ENCODE assay signal across 13 cellular contexts in genomic region chr3:25423780-25424179, GRCh38. TPM values are rescaled to one million over a fixed set of nuclear protein-coding genes. Genes with fewer than 3 reads are reported as not detected.
DNase-seq lines count a peak whose midpoint lies in the region; ATAC-seq and TF ChIP-seq lines count a peak whose summit lies in the region.
"Had no signal": no experiment of that assay in that cellular context is flagged by ENCODE, and none has a peak within 500 bp of the region (broad histone marks: within the 10 kb centered on the region; RNA-seq: fewer than 3 reads in every experiment).

No MANE protein-coding gene starts in this region.

- peak; percentile 29 for DNase-seq in A172 (ENCODE audit: low spot score)
- DNase-seq in kidney glomerular epithelial cell (lab: John Stamatoyannopoulos, UW), result peak; percentile 36
- no peak for DNase-seq in NAMALWA (ENCODE audit: low spot score)
- no peak for DNase-seq in WERI-Rb-1
- DNase-seq: cerebellar nuclear complex, heart right ventricle, mucosa of descending colon, NCI-H1694 had no signal

- no peak overlapping the region for H3K27ac ChIP-seq in WERI-Rb-1
- H3K27ac ChIP-seq: heart right ventricle had no signal

- no peaks in the 10 kb centered on the region for H3K36me3 ChIP-seq in WERI-Rb-1
- H3K36me3 ChIP-seq: heart right ventricle had no signal

- no peaks in the 10 kb centered on the region for H3K27me3 ChIP-seq in WERI-Rb-1 (ENCODE audit: insufficient read depth, low read depth, severe bottlenecking)

- no peak for TF ChIP-seq CTCF in brain (conservative IDR thresholded peaks at IDR 0.05)
- TF ChIP-seq CTCF in WERI-Rb-1 (IDR thresholded peaks at IDR 0.05; ENCODE audit: low read depth, low read length), result no peak

- H3K36me3 Mint-ChIP-seq in brain, result no peaks in the 10 kb centered on the region

- peak overlapping the region in 2 of 5 experiments; percentile 45 to 73 for H3K4me3 Mint-ChIP-seq in brain
- H3K4me3 Mint-ChIP-seq: stimulated activated naive CD8-positive, alpha-beta T cell treated with anti-CD3 and anti-CD28 coated beads, Interleukin-15, Interleukin-2, amounts not matched to agents 100 ng/mL and 50 ng/mL, for 24 hours had no signal

- H3K9me3 Mint-ChIP-seq in brain, result peaks cover 0 to 3% (median 0%) of the 10 kb centered on the region in 5 experiments
- H3K9me3 Mint-ChIP-seq: stimulated activated naive CD8-positive, alpha-beta T cell treated with anti-CD3 and anti-CD28 coated beads, Interleukin-15, Interleukin-2, amounts not matched to agents 100 ng/mL and 50 ng/mL, for 24 hours had no signal

- H3K27me3 Mint-ChIP-seq in brain, result peaks cover 26% of the 10 kb centered on the region

- ATAC-seq in HG03432 (IDR thresholded peaks at IDR 0.05; ENCODE audit: unreplicated experiment) (peak; percentile 51), GM19455 (IDR thresholded peaks at IDR 0.05; ENCODE audit: unreplicated experiment) (no peak), HG03378 (IDR thresholded peaks at IDR 0.05; ENCODE audit: unreplicated experiment) (no peak)
- ATAC-seq: heart right ventricle, mucosa of descending colon had no signal

- H3K27ac Mint-ChIP-seq in brain, result peak overlapping the region in 3 of 5 experiments; percentile 17 to 100 (median 47)
- H3K27ac Mint-ChIP-seq: stimulated activated naive CD8-positive, alpha-beta T cell treated with anti-CD3 and anti-CD28 coated beads, Interleukin-15, Interleukin-2, amounts not matched to agents 100 ng/mL and 50 ng/mL, for 24 hours had no signal

- H3K9me3 ChIP-seq in WERI-Rb-1 (ENCODE audit: severe bottlenecking), result no peaks in the 10 kb centered on the region
- H3K9me3 ChIP-seq: heart right ventricle, mucosa of descending colon had no signal

- H3K4me1 Mint-ChIP-seq in brain, result peaks cover 61% of the 10 kb centered on the region

- no peak overlapping the region for H3K4me3 ChIP-seq in WERI-Rb-1 (ENCODE audit: low read depth, low read length)
- H3K4me3 ChIP-seq: heart right ventricle, mucosa of descending colon had no signal

RNA-seq across cellular contexts. Expression of gene RARB, which starts 4.3 kb away (rescaled TPM):
- total RNA-seq in A172 (2014; rRNA removed; shearing (Covaris generic)), result 0.62 and 0.71 TPM in 2 replicates
- polyA plus RNA-seq in brain (ENCODE audit: insufficient read depth, low read depth, low replicate concordance), result 3.7 TPM

Comparison
In these comparisons a context has a peak if more than half of its experiments do, and no peak if none do; other contexts are left out.
1. DNase-seq: peak in A172 (single experiment) and kidney glomerular epithelial cell (single experiment); none in NAMALWA (single experiment) and WERI-Rb-1 (single experiment).